18 cellular contexts compared by ENCODE assay signal in genomic region chr12:25491396-25491948, GRCh38.
"Had no signal": no experiment of that assay in that cellular context is flagged by ENCODE, and none has a peak within 500 bp of the region (broad histone marks: within the 10 kb centered on the region; RNA-seq: fewer than 3 reads in every experiment).

No MANE protein-coding gene starts in this region.

- H3K36me3 Mint-ChIP-seq: activated naive CD4-positive, alpha-beta T cell treated with anti-CD3 and anti-CD28 coated beads, Interleukin-2, amount 50 U/mL, for 72 hours; stimulated activated naive B cell treated with anti-CD40 and anti-IgM and Interleukin-4, amounts not matched to agents 10 μg/mL and 1 μg/mL and 100 μg/mL, for 72 hours had no signal

- FAIRE-seq: bronchial epithelial cell, islet of Langerhans had no signal

- H3K27ac Mint-ChIP-seq: activated CD4-positive, alpha-beta T cell treated with anti-CD3 and anti-CD28 coated beads, Interleukin-2, amount 10 ng/mL, durations not matched to agents 7 days and 5 days; activated naive CD4-positive, alpha-beta T cell treated with anti-CD3 and anti-CD28 coated beads, Interleukin-2, amount 50 U/mL, for 72 hours; stimulated activated naive B cell treated with anti-CD40 and anti-IgM and Interleukin-4, amounts not matched to agents 10 μg/mL and 1 μg/mL and 100 μg/mL, for 72 hours had no signal

- H3K4me3 Mint-ChIP-seq: activated CD4-positive, alpha-beta T cell treated with anti-CD3 and anti-CD28 coated beads, Interleukin-2, amount 10 ng/mL, durations not matched to agents 7 days and 5 days; activated T-cell treated with anti-CD3 and anti-CD28 coated beads, Interleukin-2, amount 50 U/mL, for 4 hours; nephron; stimulated activated naive B cell treated with anti-CD40 and anti-IgM and Interleukin-4, amounts not matched to agents 10 μg/mL and 1 μg/mL and 100 μg/mL, for 72 hours had no signal

- ATAC-seq: activated naive CD4-positive, alpha-beta T cell treated with anti-CD3 and anti-CD28 coated beads, Interleukin-2, amount 50 U/mL, for 72 hours; activated T-cell treated with anti-CD3 and anti-CD28 coated beads, Interleukin-2, amount 50 U/mL, for 4 hours; left lobe of liver; stimulated activated naive B cell treated with anti-CD40 and anti-IgM and Interleukin-4, amounts not matched to agents 10 μg/mL and 1 μg/mL and 100 μg/mL, for 72 hours had no signal

- H3K27me3 Mint-ChIP-seq: activated CD4-positive, alpha-beta T cell treated with anti-CD3 and anti-CD28 coated beads, Interleukin-2, amount 10 ng/mL, durations not matched to agents 7 days and 5 days; stimulated activated naive B cell treated with anti-CD40 and anti-IgM and Interleukin-4, amounts not matched to agents 10 μg/mL and 1 μg/mL and 100 μg/mL, for 72 hours had no signal

- DNase-seq: activated CD4-positive, alpha-beta T cell treated with anti-CD3 and anti-CD28 coated beads, Interleukin-2, amount 10 ng/mL, durations not matched to agents 7 days and 5 days; activated CD8-positive, alpha-beta memory T cell treated with anti-CD3 and anti-CD28 coated beads, Interleukin-2, amount 50 U/mL, for 4 hours; activated T-cell treated with anti-CD3 and anti-CD28 coated beads, Interleukin-2, amount 50 U/mL, for 4 hours; adrenal gland; cerebellar nuclear complex; effector CD4-positive, alpha-beta T cell; midbrain; occipital lobe; posterior cingulate gyrus; retina; spleen; stimulated activated naive B cell treated with anti-CD40 and anti-IgM and Interleukin-4, amounts not matched to agents 10 μg/mL and 1 μg/mL and 100 μg/mL, for 72 hours; T1000 had no signal

- H3K4me1 Mint-ChIP-seq: stimulated activated naive B cell treated with anti-CD40 and anti-IgM and Interleukin-4, amounts not matched to agents 10 μg/mL and 1 μg/mL and 100 μg/mL, for 72 hours had no signal

- H3K9me3 Mint-ChIP-seq: activated CD4-positive, alpha-beta T cell treated with anti-CD3 and anti-CD28 coated beads, Interleukin-2, amount 10 ng/mL, durations not matched to agents 7 days and 5 days; activated naive CD4-positive, alpha-beta T cell treated with anti-CD3 and anti-CD28 coated beads, Interleukin-2, amount 50 U/mL, for 72 hours; activated T-cell treated with anti-CD3 and anti-CD28 coated beads, Interleukin-2, amount 50 U/mL, for 4 hours; stimulated activated naive B cell treated with anti-CD40 and anti-IgM and Interleukin-4, amounts not matched to agents 10 μg/mL and 1 μg/mL and 100 μg/mL, for 72 hours had no signal
